Comparison of ENCODE assay signal across 16 cellular contexts in the genomic region with DNA sequence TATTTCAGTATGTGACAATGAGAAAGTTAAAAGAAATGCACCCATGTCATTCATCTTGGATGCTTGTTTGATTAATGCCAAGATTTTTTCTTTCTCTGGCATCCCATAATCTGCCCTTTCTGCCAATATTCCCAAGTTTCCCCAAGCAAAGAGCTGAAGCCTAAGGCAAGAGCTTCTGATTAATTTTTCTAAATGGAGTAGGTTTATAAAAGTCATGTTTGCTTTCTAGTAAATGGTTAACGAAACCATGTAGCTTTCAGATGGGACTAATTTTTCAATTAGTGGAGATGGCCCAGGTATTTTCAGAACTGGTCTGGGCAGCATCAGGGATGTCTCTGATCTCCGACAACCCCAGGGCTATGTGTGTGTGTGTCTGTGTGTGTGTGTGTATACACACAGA. TPM values are rescaled to one million over a fixed set of nuclear protein-coding genes. Genes with fewer than 3 reads are reported as not detected.
"Had no signal": no experiment of that assay in that cellular context is flagged by ENCODE, and none has a peak within 500 bp of the region (broad histone marks: within the 10 kb centered on the region; RNA-seq: fewer than 3 reads in every experiment).

No MANE protein-coding gene starts in this region.

- H3K4me1 ChIP-seq: right atrium auricular region had no signal

- ATAC-seq: left colon; naive thymus-derived CD8-positive, alpha-beta T cell had no signal

- H3K36me3 ChIP-seq: neutrophil, right atrium auricular region had no signal

- DNase-seq: cortex of kidney; dorsolateral prefrontal cortex; effector CD8-positive, alpha-beta T cell; foreskin melanocyte; head of caudate nucleus; left colon; mammary epithelial cell; naive thymus-derived CD8-positive, alpha-beta T cell; posterior cingulate gyrus; stimulated activated CD4-positive, alpha-beta T cell treated with anti-CD3 and anti-CD28 coated beads, Interleukin-2, amount 100 ng/mL, for 48 hours; stimulated activated naive CD4-positive, alpha-beta T cell treated with Interleukin-2 at 50 U/mL for 16 hours; trophoblast cell had no signal

- H3K27me3 ChIP-seq: dorsolateral prefrontal cortex, hepatocyte, neutrophil, right atrium auricular region had no signal

- H3K4me3 ChIP-seq: dorsolateral prefrontal cortex, hepatocyte, right atrium auricular region, smooth muscle cell had no signal

- H3K27ac ChIP-seq: dorsolateral prefrontal cortex, hepatocyte, neutrophil, right atrium auricular region had no signal

- H3K9me3 ChIP-seq: neutrophil, right atrium auricular region had no signal

RNA-seq across cellular contexts. Expression of a gene that starts 55.3 kb away (rescaled TPM):
- polyA plus RNA-seq: mammary epithelial cell; naive thymus-derived CD8-positive, alpha-beta T cell had no signal
